In genomic region chr17:309361-309888, GRCh38 we compare ENCODE assay signal across 1 cellular context.
TF ChIP-seq lines count a peak whose summit lies in the region.

No MANE protein-coding gene starts in this region.

TF ChIP-seq in GM12878, 131 proteins besides CTCF, POLR2A, EP300 and RAD21 (continued from another document):
- TF ChIP-seq ZNF384 (IDR thresholded peaks at IDR 0.05; ENCODE audit: borderline replicate concordance, low read depth, low read length) (no peak), FOS (IDR thresholded peaks at IDR 0.05; ENCODE audit: borderline replicate concordance, extremely low read depth, insufficient read length) (no peak), YY1 (IDR thresholded peaks at IDR 0.05; ENCODE audit: low read depth, low read length) (0 out of 2 replicates have a peak, but pooled peaks have one; percentile 45), DPF2 (IDR thresholded peaks at IDR 0.05) (no peak), E4F1 (IDR thresholded peaks at IDR 0.05; ENCODE audit: borderline replicate concordance, partially characterized antibody) (no peak), TCF12 (IDR thresholded peaks at IDR 0.05; ENCODE audit: low read depth, low read length) (no peak), SMC3 (IDR thresholded peaks at IDR 0.05; ENCODE audit: borderline replicate concordance, low read length) (peak; percentile 36; the same call in 1 of the 2 replicates), ZBTB33 (IDR thresholded peaks at IDR 0.05) (no peak), RCOR1 (conservative IDR thresholded peaks at IDR 0.05; ENCODE audit: low read depth, low read length) (no peak), BMI1 (IDR thresholded peaks at IDR 0.05; ENCODE audit: borderline replicate concordance) (no peak)
TF ChIP-seq in GM12878: peak in this region for 2.
